In the genomic region with DNA sequence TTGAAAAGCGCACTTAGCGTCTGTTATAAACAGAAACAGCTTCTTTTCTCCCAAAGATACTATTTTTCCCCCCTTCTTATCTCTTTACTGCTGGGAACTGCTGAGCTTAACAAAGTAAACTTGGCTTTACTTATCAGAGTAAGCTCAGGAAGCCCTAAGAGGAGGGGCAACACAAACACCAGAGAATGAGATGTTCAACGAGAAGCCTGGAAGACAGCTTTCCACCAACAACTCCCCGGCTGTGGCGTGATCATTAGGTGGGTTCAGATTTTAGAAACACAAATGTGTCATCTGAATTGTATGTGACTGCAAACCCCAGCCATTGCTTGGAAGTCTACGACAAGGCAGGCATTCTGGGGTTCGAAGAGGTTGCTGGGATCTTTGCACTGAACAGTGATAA, we compare ENCODE assay signal across 14 cellular contexts.
"Had no signal": no experiment of that assay in that cellular context is flagged by ENCODE, and none has a peak within 500 bp of the region (broad histone marks: within the 10 kb centered on the region; RNA-seq: fewer than 3 reads in every experiment).

No MANE protein-coding gene starts in this region.

- H3K4me3 ChIP-seq: adrenal gland, heart left ventricle, lung, sigmoid colon had no signal

- H3K27ac ChIP-seq: adrenal gland, heart left ventricle, sigmoid colon had no signal

- DNase-seq: activated CD4-positive, alpha-beta T cell treated with anti-CD3 and anti-CD28 coated beads, Interleukin-2, amount 50 U/mL, for 1 hour; activated naive CD4-positive, alpha-beta T cell treated with anti-CD3 and anti-CD28 coated beads, Interleukin-2, amount 10 ng/mL, durations not matched to agents 7 days and 5 days; activated T-cell treated with anti-CD3 and anti-CD28 coated beads for 4 hours; adrenal gland; cerebellar nuclear complex; foreskin melanocyte; heart left ventricle; occipital lobe; sigmoid colon; stimulated activated CD4-positive, alpha-beta T cell treated with anti-CD3 and anti-CD28 coated beads, Interleukin-2, amount 100 ng/mL, for 48 hours; stimulated activated naive CD4-positive, alpha-beta T cell treated with Interleukin-2 at 50 U/mL for 16 hours; T-helper 17 cell had no signal

- ATAC-seq: activated T-helper 17 cell treated with anti-CD3 and anti-CD28 coated beads, Interleukin-2, amount 50 U/mL, for 72 hours; heart left ventricle; T-helper 17 cell had no signal

- H3K27me3 ChIP-seq: adrenal gland, heart left ventricle, sigmoid colon had no signal

- H3K4me1 ChIP-seq: adrenal gland, sigmoid colon had no signal

- H3K36me3 ChIP-seq: adrenal gland, heart left ventricle, sigmoid colon had no signal

- H3K9me3 ChIP-seq: adrenal gland, heart left ventricle, sigmoid colon had no signal
